17 cellular contexts compared by ENCODE assay signal in genomic region chr3:32814371-32814770, GRCh38. TPM values are rescaled to one million over a fixed set of nuclear protein-coding genes. Genes with fewer than 3 reads are reported as not detected.
DNase-seq lines count a peak whose midpoint lies in the region; ATAC-seq, FAIRE-seq and TF ChIP-seq lines count a peak whose summit lies in the region.
"Had no signal": no experiment of that assay in that cellular context is flagged by ENCODE, and none has a peak within 500 bp of the region (broad histone marks: within the 10 kb centered on the region; RNA-seq: fewer than 3 reads in every experiment).

No MANE protein-coding gene starts in this region.

- intact Hi-C loops in K562 (cut with micrococcal nuclease), result no loop called here

- FAIRE-seq in K562 (lab: Jason Lieb, UNC), result no peak

- H3K9me3 ChIP-seq in K562 (replicated peaks; ENCODE audit: control insufficient read depth, insufficient read depth, low read depth, low read length) (peaks cover 5% of the 10 kb centered on the region; the same call in 1 of the 2 replicates), neural progenitor cell (ENCODE audit: low read depth) (no peaks in the 10 kb centered on the region)
- H3K9me3 ChIP-seq: gastrocnemius medialis, thyroid gland had no signal

- H3K36me3 ChIP-seq in K562 (ENCODE audit: control insufficient read depth, insufficient read depth, low read length) (no peaks in the 10 kb centered on the region), neural progenitor cell (no peaks in the 10 kb centered on the region)
- H3K36me3 ChIP-seq: gastrocnemius medialis, thyroid gland, WERI-Rb-1 had no signal

- POLR2A ChIA-PET in K562 (lab: Yijun Ruan, JAX), result interaction anchor here (0.5 to 1.7 kb wide), 4 partner anchors 10 to 94 kb away, joined by 3 to 4 read pairs (median 4); no protein-coding TSS in a partner anchor

- no peak for ATAC-seq in K562
- ATAC-seq: gastrocnemius medialis, left cardiac atrium had no signal

- H3K4me1 ChIP-seq in K562 (replicated peaks in 1 of 2; ENCODE audit: control insufficient read depth in 2 of 2, insufficient read depth in 2 of 2, low read length in 2 of 2) (peaks cover 0 to 9% of the 10 kb centered on the region in 2 experiments; a peak in 2 of 5 replicates), neural progenitor cell (peaks cover 32% of the 10 kb centered on the region)

- H2AFZ ChIP-seq in K562 (ENCODE audit: low read depth, low read length) (no peak overlapping the region), neural progenitor cell (replicated peaks) (peak overlapping the region; percentile 15)

- H3F3A ChIP-seq in neural progenitor cell (ENCODE audit: low read depth), result peaks cover 42% of the 10 kb centered on the region

- no peak overlapping the region for H3K27ac ChIP-seq in K562 (ENCODE audit: extremely low read depth, low read depth, low read length)
- H3K27ac ChIP-seq in neural progenitor cell, result no peak overlapping the region
- H3K27ac ChIP-seq: gastrocnemius medialis, thyroid gland, WERI-Rb-1 had no signal

- H4K20me1 ChIP-seq in K562 (replicated peaks; ENCODE audit: control insufficient read depth, insufficient read depth, low read length), result no peaks in the 10 kb centered on the region
- H4K20me1 ChIP-seq in neural progenitor cell (ENCODE audit: low read depth), result peaks cover 19% of the 10 kb centered on the region

- H3K9ac ChIP-seq in K562 (ENCODE audit: insufficient read depth in 1 of 2, low read depth in 2 of 2, low read length in 2 of 2) (no peak overlapping the region), neural progenitor cell (no peak overlapping the region)

- peaks cover 7% of the 10 kb centered on the region for H3K36me3 Mint-ChIP-seq in neural progenitor cell
- H3K36me3 Mint-ChIP-seq: activated naive CD8-positive, alpha-beta T cell treated with anti-CD3 and anti-CD28 coated beads, Interleukin-2, amount 10 ng/mL, durations not matched to agents 7 days and 5 days had no signal

- H3K27ac Mint-ChIP-seq in neural progenitor cell, result peak overlapping the region; percentile 48
- H3K27ac Mint-ChIP-seq: activated naive CD8-positive, alpha-beta T cell treated with anti-CD3 and anti-CD28 coated beads, Interleukin-2, amount 10 ng/mL, durations not matched to agents 7 days and 5 days had no signal

- peaks cover 36% of the 10 kb centered on the region for H3K4me1 Mint-ChIP-seq in neural progenitor cell
- H3K4me1 Mint-ChIP-seq: central memory CD8-positive, alpha-beta T cell had no signal

- H3K4me3 ChIP-seq in GM08714 (ENCODE audit: low read length) (peak overlapping the region; percentile 13; the same call in 1 of the 2 replicates), K562 (no peak overlapping the region), neural progenitor cell (peak overlapping the region; percentile 98)
- H3K4me3 ChIP-seq: gastrocnemius medialis, thyroid gland had no signal

- no peak for TF ChIP-seq CTCF in K562 (IDR thresholded peaks at IDR 0.05 in 2 of 3, conservative IDR thresholded peaks at IDR 0.05 in 1 of 3; ENCODE audit: insufficient read depth in 2 of 3, low read depth in 1 of 3, low read length in 3 of 3)
- no peak for TF ChIP-seq CTCF in neural progenitor cell (IDR thresholded peaks at IDR 0.05)

- peak overlapping the region; percentile 95 for H3K4me3 Mint-ChIP-seq in neural progenitor cell
- H3K4me3 Mint-ChIP-seq: activated naive CD8-positive, alpha-beta T cell treated with anti-CD3 and anti-CD28 coated beads, Interleukin-2, amount 10 ng/mL, durations not matched to agents 7 days and 5 days; central memory CD8-positive, alpha-beta T cell had no signal

- TF ChIP-seq RAD21 in K562 (CRISPR knock-in tag; conservative IDR thresholded peaks at IDR 0.05 in 1 of 2, IDR thresholded peaks at IDR 0.05 in 1 of 2), result no peak

- peaks cover 15 to 36% of the 10 kb centered on the region in 2 experiments for H3K27me3 ChIP-seq in K562 (ENCODE audit: control insufficient read depth in 2 of 2, insufficient read depth in 2 of 2, low read length in 2 of 2)
- H3K27me3 ChIP-seq in neural progenitor cell, result no peaks in the 10 kb centered on the region

- H3K4me2 ChIP-seq in K562 (ENCODE audit: insufficient read depth, low read length) (no peak overlapping the region), neural progenitor cell (peak overlapping the region; percentile 99)

- BruUV-seq in K562 (replicated peaks; lab: Mats Ljungman, UMichigan), result no TSS peak

- WGBS in K562 (ENCODE audit: insufficient coverage, low coverage, missing lambda C conversion rate), result 3% methylated on average over 5 of the region's 6 CpGs

- H3K9me1 ChIP-seq in K562 (ENCODE audit: control insufficient read depth, insufficient read depth, low read length), result no peaks in the 10 kb centered on the region

- TF ChIP-seq POLR2A in K562 (conservative IDR thresholded peaks at IDR 0.05), result no peak

- peak; percentile 84 for DNase-seq in NOMO-1 treated with dmso at 0.1 percent for 144 hours (lab: John Stamatoyannopoulos, UW; ENCODE audit: unreplicated experiment)
- no peak for DNase-seq in K562 (ENCODE audit: extremely low read depth in 1 of 4, low spot score in 3 of 4)
- DNase-seq in neural progenitor cell (ENCODE audit: low spot score), result peak; percentile 22
- no peak for DNase-seq in germinal center (ENCODE audit: low spot score)
- DNase-seq in NCI-H226, result no peak
- DNase-seq in activated effector memory CD4-positive, alpha-beta T cell treated with anti-CD3 and anti-CD28 coated beads, Interleukin-2, amount 50 U/mL, for 16 hours, result no peak
- no peak for DNase-seq in NK-92 (lab: John Stamatoyannopoulos, UW; ENCODE audit: unreplicated experiment)
- DNase-seq: activated naive CD8-positive, alpha-beta T cell treated with anti-CD3 and anti-CD28 coated beads, Interleukin-2, amount 10 ng/mL, durations not matched to agents 7 days and 5 days; gastrocnemius medialis; left cardiac atrium; NCI-H526 treated with DMSO at 0.1 percent for 48 hours; retina; SHP77 treated with DMSO at 0.1 percent for 48 hours; thyroid gland; WERI-Rb-1 had no signal

- H3K79me2 ChIP-seq in K562 (ENCODE audit: control insufficient read depth, insufficient read depth, low read length) (no peaks in the 10 kb centered on the region), neural progenitor cell (ENCODE audit: low read depth) (peaks cover 66% of the 10 kb centered on the region)

- in situ Hi-C loops in K562 (cut with MboI), result no loop called here

- H3K9me3 Mint-ChIP-seq in neural progenitor cell, result no peaks in the 10 kb centered on the region
- H3K9me3 Mint-ChIP-seq: activated naive CD8-positive, alpha-beta T cell treated with anti-CD3 and anti-CD28 coated beads, Interleukin-2, amount 10 ng/mL, durations not matched to agents 7 days and 5 days; central memory CD8-positive, alpha-beta T cell had no signal

- no peak for TF ChIP-seq EP300 in K562 (IDR thresholded peaks at IDR 0.05; ENCODE audit: low read length)

- CTCF ChIA-PET in K562 (lab: Yijun Ruan, JAX; ENCODE audit: low intra/inter-chr PET ratio), result no interaction called here

- peaks cover 4% of the 10 kb centered on the region for H3K27me3 Mint-ChIP-seq in neural progenitor cell (ENCODE audit: insufficient read depth, low read depth)

TF ChIP-seq in K562, 482 proteins besides CTCF, POLR2A, EP300 and RAD21:
- TF ChIP-seq ESRRB (CRISPR knock-in tag; IDR thresholded peaks at IDR 0.05; ENCODE audit: borderline replicate concordance) (no peak), BMI1 (IDR thresholded peaks at IDR 0.05; ENCODE audit: low read length) (0 out of 2 replicates have a peak, but pooled peaks have one; percentile 44)

RNA-seq across cellular contexts. Expression of gene TRIM71, which starts 3.4 kb away (rescaled TPM):
- 0.09 TPM in 1 of 2 replicates, not detected in the other for total RNA-seq in K562 (2011; cell fraction: chromatin; rRNA removed; ENCODE audit: low replicate concordance)
- total RNA-seq in K562 (2011; cell fraction: nucleolus; rRNA removed), result under 0.01 TPM in 1 of 2 replicates, not detected in the other
- total RNA-seq in K562 (2011; cell fraction: nucleoplasm; rRNA removed), result 0.08 TPM in 1 of 2 replicates, not detected in the other
- total RNA-seq in K562 (2014; rRNA removed) (not detected in 2 replicates), K562 (2014; rRNA removed; fragmentation: Illumina TruSeq; extraction: Trizol) (not detected in 2 replicates), K562 (2015; rRNA removed; fragmentation: Illumina TruSeq; extraction: Trizol) (not detected in 2 replicates), K562 (2021) (0.11 and 0.18 TPM in 2 replicates), neural progenitor cell (ENCODE audit: low replicate concordance) (106 and 107 TPM in 2 replicates)
- polyA plus RNA-seq in K562 (2011; rRNA removed) (0.01 and 0.04 TPM in 2 replicates), K562 (2014; fragmentation: Illumina TruSeq; extraction: Trizol) (not detected in 2 replicates), K562 (2014; fragmentation: Nextera tagmentation; extraction: Ambion mirVana) (not detected), K562 (2014; rRNA removed) (not detected in 2 replicates)
- polyA plus RNA-seq in K562 (2011; cell fraction: cytosol; rRNA removed), result 0.03 TPM in 1 of 2 replicates, not detected in the other
- polyA plus RNA-seq in K562 (2011; cell fraction: nucleus; rRNA removed), result 0.04 TPM in 1 of 2 replicates, not detected in the other
- 0.01 TPM in 1 of 2 replicates, not detected in the other for polyA plus RNA-seq in K562 (2012)
- 0.03 and 0.14 TPM in 2 replicates for polyA minus RNA-seq in K562 (2011; rRNA and poly(A)+ RNA removed)
- polyA minus RNA-seq in K562 (2011; cell fraction: cytosol; rRNA and poly(A)+ RNA removed), result 0.36 TPM in 1 of 2 replicates, not detected in the other
- polyA minus RNA-seq in K562 (2011; cell fraction: nucleus; rRNA and poly(A)+ RNA removed), result 0.13 TPM in 1 of 2 replicates, not detected in the other
- total RNA-seq: activated naive CD8-positive, alpha-beta T cell treated with anti-CD3 and anti-CD28 coated beads, Interleukin-2, amount 10 ng/mL, durations not matched to agents 7 days and 5 days; gastrocnemius medialis had no signal

Comparison
In these comparisons a context has a peak if more than half of its experiments do, and no peak if none do; other contexts are left out.
1. DNase-seq: peak in NOMO-1 treated with dmso at 0.1 percent for 144 hours (single experiment) and neural progenitor cell (single experiment); none in K562 (0 of 4), germinal center (single experiment), NCI-H226 (single experiment), activated effector memory CD4-positive, alpha-beta T cell treated with anti-CD3 and anti-CD28 coated beads, Interleukin-2, amount 50 U/mL, for 16 hours (single experiment) and NK-92 (single experiment).
2. RNA of gene TRIM71, which starts 3.4 kb away (total RNA-seq): 106 to 107 TPM in neural progenitor cell; under 0.01 to 0.18 TPM in K562; every median in the first group is over 10 times any median in the second.